In the genomic region with DNA sequence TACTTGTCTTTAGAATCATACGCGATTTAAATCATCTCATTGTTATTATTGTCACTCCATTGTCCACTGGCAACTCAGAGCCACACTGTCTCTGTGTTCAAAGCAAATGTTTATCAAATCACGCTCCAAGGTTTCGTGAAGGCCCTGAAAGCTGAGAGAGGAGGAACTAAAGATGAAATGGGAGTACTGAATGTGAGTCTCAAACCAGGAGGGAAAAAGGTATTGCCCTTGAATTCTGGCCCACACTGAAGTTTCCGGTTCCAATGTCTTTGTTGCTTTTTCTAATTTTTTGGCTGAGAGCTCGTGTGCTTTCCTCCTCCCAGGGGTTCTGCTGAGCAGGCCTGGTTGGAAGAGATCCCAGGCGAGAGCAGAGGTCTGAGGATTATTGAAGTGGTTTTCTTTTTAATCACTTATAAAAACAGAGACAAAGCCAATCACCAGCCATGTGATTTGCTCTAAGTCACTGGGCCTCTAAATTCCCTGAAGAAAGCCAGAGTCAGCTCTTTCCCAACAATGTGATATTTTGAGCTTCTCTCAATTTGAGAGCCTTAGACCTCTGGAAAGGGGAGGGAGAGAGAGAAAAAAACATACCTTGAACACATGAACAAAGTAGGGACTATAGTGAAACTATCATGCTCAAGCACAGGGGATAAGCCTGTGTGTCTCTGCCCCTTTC, we compare ENCODE assay signal across 10 cellular contexts.
DNase-seq lines count a peak whose midpoint lies in the region; ATAC-seq, FAIRE-seq and TF ChIP-seq lines count a peak whose summit lies in the region.
"Had no signal": no experiment of that assay in that cellular context is flagged by ENCODE, and none has a peak within 500 bp of the region (broad histone marks: within the 10 kb centered on the region; RNA-seq: fewer than 3 reads in every experiment).

No MANE protein-coding gene starts in this region.

- H4K91ac ChIP-seq in H1 (replicated peaks; ENCODE audit: insufficient read length, low read length) = no peak overlapping the region

- H3K4me1 ChIP-seq in H1 (replicated peaks in 1 of 4; ENCODE audit: control insufficient read depth in 3 of 4, insufficient read depth in 4 of 4, low read length in 3 of 4) = no peaks in the 10 kb centered on the region; a peak in 4 of 7 replicates

- H2BK15ac ChIP-seq in H1 (ENCODE audit: low read length) = no peak overlapping the region

- H2AK5ac ChIP-seq in H1 (ENCODE audit: low read depth, low read length) = no peak overlapping the region

- H2BK5ac ChIP-seq in H1 (ENCODE audit: low read depth, low read length) = peak overlapping the region; percentile 18; the same call in 1 of the 2 replicates

- no peak for FAIRE-seq in H1 (lab: Jason Lieb, UNC)

- H3K23me2 ChIP-seq in H1 (ENCODE audit: low read depth, low read length) = no peaks in the 10 kb centered on the region; the same call in 1 of the 2 replicates

- CTCF ChIA-PET in H1 (lab: Charles Lee; ENCODE audit: partially characterized antibody) (interaction anchor here (1.0 kb wide), 1 partner anchor 187 kb away, joined by 3 read pairs; no protein-coding TSS in a partner anchor), WTC11 (lab: Charles Lee) (no interaction called here)
- CTCF ChIA-PET in activated CD8-positive, alpha-beta memory T cell treated with anti-CD3 and anti-CD28 coated beads, Interleukin-2, amount 10 ng/mL, durations not matched to agents 7 days and 5 days (lab: Charles Lee) = no interaction called here

- H2BK12ac ChIP-seq in H1 (ENCODE audit: low read depth, low read length) = no peak overlapping the region

- H3K27me3 Mint-ChIP-seq in activated CD8-positive, alpha-beta memory T cell treated with anti-CD3 and anti-CD28 coated beads, Interleukin-2, amount 10 ng/mL, durations not matched to agents 7 days and 5 days = no peaks in the 10 kb centered on the region
- H3K27me3 Mint-ChIP-seq in WTC11 (ENCODE audit: low read depth) = no peaks in the 10 kb centered on the region
- H3K27me3 Mint-ChIP-seq: CD4-positive, CD25-positive, alpha-beta regulatory T cell had no signal

- no peak overlapping the region for H3K27ac ChIP-seq in H1 (ENCODE audit: low read depth, low read length)

- H3K36me3 ChIP-seq in H1 (ENCODE audit: control insufficient read depth in 2 of 4, insufficient read depth in 4 of 4, low read length in 3 of 4) = no peaks in the 10 kb centered on the region

- H3K36me3 Mint-ChIP-seq in activated CD8-positive, alpha-beta memory T cell treated with anti-CD3 and anti-CD28 coated beads, Interleukin-2, amount 10 ng/mL, durations not matched to agents 7 days and 5 days = no peaks in the 10 kb centered on the region
- H3K36me3 Mint-ChIP-seq in WTC11 = peaks cover 9% of the 10 kb centered on the region; the same call in 1 of the 2 replicates
- H3K36me3 Mint-ChIP-seq: CD4-positive, CD25-positive, alpha-beta regulatory T cell; naive B cell had no signal

- H2BK20ac ChIP-seq in H1 (ENCODE audit: low read length) = peak overlapping the region; percentile 53; the same call in 1 of the 2 replicates

- H3K9me3 Mint-ChIP-seq in activated CD8-positive, alpha-beta memory T cell treated with anti-CD3 and anti-CD28 coated beads, Interleukin-2, amount 10 ng/mL, durations not matched to agents 7 days and 5 days (ENCODE audit: low read depth) = peaks cover 3% of the 10 kb centered on the region
- peaks cover 16% of the 10 kb centered on the region for H3K9me3 Mint-ChIP-seq in WTC11

- H3K9ac ChIP-seq in H1 (replicated peaks in 1 of 4; ENCODE audit: extremely low read depth in 1 of 4, low read depth in 3 of 4, low read length in 3 of 4) = peak overlapping the region in 1 of 4 experiments; percentile 3; a peak in 1 of 7 replicates

- no peaks in the 10 kb centered on the region for H3K79me2 ChIP-seq in H1 (ENCODE audit: control insufficient read depth in 1 of 2, insufficient read depth in 2 of 2, low read length in 2 of 2)

- H3K4ac ChIP-seq in H1 (replicated peaks; ENCODE audit: insufficient read length, low read depth, low read length) = peak overlapping the region; percentile 58

- H3K4me1 Mint-ChIP-seq in activated CD8-positive, alpha-beta memory T cell treated with anti-CD3 and anti-CD28 coated beads, Interleukin-2, amount 10 ng/mL, durations not matched to agents 7 days and 5 days = no peaks in the 10 kb centered on the region
- H3K4me1 Mint-ChIP-seq in WTC11 = peaks cover 19% of the 10 kb centered on the region
- H3K4me1 Mint-ChIP-seq: CD4-positive, CD25-positive, alpha-beta regulatory T cell; naive B cell had no signal

- TF ChIP-seq RAD21 in H1 (IDR thresholded peaks at IDR 0.05 in 1 of 2, conservative IDR thresholded peaks at IDR 0.05 in 1 of 2; ENCODE audit: low read depth in 2 of 2, low read length in 2 of 2) = no peak

- no peaks in the 10 kb centered on the region for H3K79me1 ChIP-seq in H1 (ENCODE audit: low read depth, low read length)

- ATAC-seq in HG02885 (IDR thresholded peaks at IDR 0.05; ENCODE audit: poor library complexity, unreplicated experiment) (no peak), HG03196 (IDR thresholded peaks at IDR 0.05; ENCODE audit: unreplicated experiment) (no peak), WTC11 (no peak; the same call in 1 of the 2 replicates)
- ATAC-seq in activated CD8-positive, alpha-beta memory T cell treated with anti-CD3 and anti-CD28 coated beads, Interleukin-2, amount 10 ng/mL, durations not matched to agents 7 days and 5 days = no peak

- no peak overlapping the region for H3K27ac Mint-ChIP-seq in activated CD8-positive, alpha-beta memory T cell treated with anti-CD3 and anti-CD28 coated beads, Interleukin-2, amount 10 ng/mL, durations not matched to agents 7 days and 5 days
- no peak overlapping the region for H3K27ac Mint-ChIP-seq in WTC11
- H3K27ac Mint-ChIP-seq: CD4-positive, CD25-positive, alpha-beta regulatory T cell had no signal

- no peak overlapping the region for H3K23ac ChIP-seq in H1 (ENCODE audit: insufficient read length)

- no peaks in the 10 kb centered on the region for H3K27me3 ChIP-seq in H1 (replicated peaks in 1 of 4; ENCODE audit: control insufficient read depth in 3 of 4, extremely low read depth in 1 of 4, insufficient read depth in 3 of 4, low read length in 3 of 4)

- H3K56ac ChIP-seq in H1 (replicated peaks; ENCODE audit: insufficient read length, low read depth, low read length) = no peak overlapping the region

- peak overlapping the region; percentile 58 for H2BK120ac ChIP-seq in H1 (replicated peaks; ENCODE audit: low read depth, low read length)

- WGBS in H1 (ENCODE audit: extremely low coverage in 1 of 2, insufficient coverage in 1 of 2, insufficient read length in 1 of 2, insufficient replicate concordance in 2 of 2, low coverage in 1 of 2, low lambda C conversion rate in 2 of 2, missing lambda C conversion rate in 1 of 2), 2 experiments = 82% methylated on average over 7 of the region's 7 CpGs; no CpG with 5 or more reads in 1 of the 2 experiments

- no peak overlapping the region for H4K5ac ChIP-seq in H1 (ENCODE audit: insufficient read length, low read depth, low read length)

- no peak overlapping the region for H3K4me2 ChIP-seq in H1 (ENCODE audit: insufficient read depth in 1 of 2, low read depth in 2 of 2, low read length in 2 of 2)

- H3K4me3 ChIP-seq in H1 (ENCODE audit: extremely low read depth in 1 of 4, insufficient read depth in 2 of 4, low read depth in 3 of 4, low read length in 4 of 4) = no peak overlapping the region

- TF ChIP-seq POLR2A in H1 (IDR thresholded peaks at IDR 0.05; ENCODE audit: control extremely low read depth in 1 of 2, low read depth in 2 of 2, low read length in 2 of 2) = no peak

- DNase-seq in A172 (ENCODE audit: low spot score) (peak; percentile 51), NCI-H2029 (lab: John Stamatoyannopoulos, UW) (peak; percentile 64), H1 (ENCODE audit: low read depth in 1 of 2, low spot score in 2 of 2) (no peak), midbrain (lab: John Stamatoyannopoulos, UW) (peak; percentile 79), WTC11 (ENCODE audit: low spot score) (no peak)
- no peak for DNase-seq in activated CD8-positive, alpha-beta memory T cell treated with anti-CD3 and anti-CD28 coated beads, Interleukin-2, amount 10 ng/mL, durations not matched to agents 7 days and 5 days
- DNase-seq: CD4-positive, CD25-positive, alpha-beta regulatory T cell; naive B cell had no signal

- peak overlapping the region; percentile 98 for H2AFZ ChIP-seq in H1 (ENCODE audit: low read length)

- no peak overlapping the region for H3K4me3 Mint-ChIP-seq in activated CD8-positive, alpha-beta memory T cell treated with anti-CD3 and anti-CD28 coated beads, Interleukin-2, amount 10 ng/mL, durations not matched to agents 7 days and 5 days
- H3K4me3 Mint-ChIP-seq in WTC11 = no peak overlapping the region
- H3K4me3 Mint-ChIP-seq: naive B cell had no signal

- H4K8ac ChIP-seq in H1 (ENCODE audit: extremely low read depth, insufficient read depth, low read length) = no peak overlapping the region

- TF ChIP-seq CTCF in H1 (IDR thresholded peaks at IDR 0.05; ENCODE audit: control extremely low read depth in 1 of 3, insufficient read depth in 1 of 3, low read depth in 1 of 3, low read length in 3 of 3) (no peak), WTC11 (IDR thresholded peaks at IDR 0.05) (no peak)

- no peaks in the 10 kb centered on the region for H3K9me3 ChIP-seq in H1 (ENCODE audit: insufficient read depth in 2 of 2, low read depth in 1 of 2, low read length in 1 of 2)

- no peak for TF ChIP-seq EP300 in H1 (IDR thresholded peaks at IDR 0.05; ENCODE audit: borderline replicate concordance in 1 of 2, low read depth in 2 of 2, low read length in 2 of 2)

- POLR2A ChIA-PET in H1 (lab: Charles Lee; ENCODE audit: partially characterized antibody) (interaction anchor here (0.6 kb wide), 1 partner anchor 1246 kb away, joined by 3 read pairs; no protein-coding TSS in a partner anchor), WTC11 (lab: Charles Lee) (no interaction called here)

- H4K20me1 ChIP-seq in H1 (replicated peaks in 1 of 2; ENCODE audit: control insufficient read depth in 1 of 2, insufficient read depth in 2 of 2, low read length in 2 of 2) = no peaks in the 10 kb centered on the region

- H3K14ac ChIP-seq in H1 (ENCODE audit: insufficient read length) = no peak overlapping the region

- peak overlapping the region; percentile 15 for H3K18ac ChIP-seq in H1 (ENCODE audit: extremely low read depth, low read length)

TF ChIP-seq in H1, 55 proteins besides CTCF, POLR2A, EP300 and RAD21 (continues in another document):
- TF ChIP-seq SP2 (IDR thresholded peaks at IDR 0.05; ENCODE audit: low read length) (no peak), CTBP2 (IDR thresholded peaks at IDR 0.05; ENCODE audit: borderline replicate concordance, insufficient read depth, insufficient read length, low read length) (no peak), TCF12 (IDR thresholded peaks at IDR 0.05; ENCODE audit: low read depth, low read length) (no peak), SUZ12 (IDR thresholded peaks at IDR 0.05; ENCODE audit: low read length) (no peak), SIRT6 (IDR thresholded peaks at IDR 0.05; ENCODE audit: low read length) (no peak)

TF ChIP-seq in WTC11, 78 proteins besides CTCF, POLR2A, EP300 and RAD21 (continues in another document):
- TF ChIP-seq ETV6 (CRISPR knock-in tag; IDR thresholded peaks at IDR 0.05) (no peak), ZNF416 (CRISPR knock-in tag; IDR thresholded peaks at IDR 0.05) (no peak), SMAD4 (CRISPR knock-in tag; IDR thresholded peaks at IDR 0.05) (no peak)

Comparison
In these comparisons a context has a peak if more than half of its experiments do, and no peak if none do; other contexts are left out.
1. DNase-seq: peak in A172 (single experiment), NCI-H2029 (single experiment) and midbrain (single experiment); none in H1 (0 of 2), activated CD8-positive, alpha-beta memory T cell treated with anti-CD3 and anti-CD28 coated beads, Interleukin-2, amount 10 ng/mL, durations not matched to agents 7 days and 5 days (single experiment) and WTC11 (single experiment).